ENCODE assay signal across 7 cellular contexts in genomic region chr7:81447351-81447952, GRCh38.
DNase-seq lines count a peak whose midpoint lies in the region; ATAC-seq and TF ChIP-seq lines count a peak whose summit lies in the region.

No MANE protein-coding gene starts in this region.

- H4K91ac ChIP-seq in mesenchymal stem cell (ENCODE audit: low read length), result no peak overlapping the region

- H3K27ac ChIP-seq in mesenchymal stem cell (ENCODE audit: low read length, poor library complexity, severe bottlenecking), result no peak overlapping the region

- H3K27me3 ChIP-seq in mesenchymal stem cell (ENCODE audit: control insufficient read depth in 1 of 2, insufficient read depth in 1 of 2, low read length in 2 of 2), result no peaks in the 10 kb centered on the region

- H3K4me1 ChIP-seq in mesenchymal stem cell (ENCODE audit: control insufficient read depth, insufficient read depth, low read depth, low read length), result no peaks in the 10 kb centered on the region

- no peaks in the 10 kb centered on the region for H3K79me1 ChIP-seq in mesenchymal stem cell (replicated peaks; ENCODE audit: low read length, poor library complexity, severe bottlenecking)

- H3K4ac ChIP-seq in mesenchymal stem cell (ENCODE audit: low read depth in 1 of 2, low read length in 2 of 2), result no peak overlapping the region

- intact Hi-C loops in posterior vena cava (cut with DNase I), result no loop called here

- no peaks in the 10 kb centered on the region for H3K9me3 ChIP-seq in mesenchymal stem cell (ENCODE audit: control insufficient read depth, low read length)

- H3K36me3 ChIP-seq in mesenchymal stem cell (ENCODE audit: control insufficient read depth in 1 of 2, insufficient read depth in 2 of 2, low read depth in 1 of 2, low read length in 2 of 2), result no peaks in the 10 kb centered on the region

- no peak overlapping the region for H3K4me3 ChIP-seq in mesenchymal stem cell (ENCODE audit: insufficient read depth in 1 of 2, low read depth in 1 of 2, low read length in 2 of 2)

- DNase-seq in H4 (ENCODE audit: low spot score), result peak; percentile 83
- peak; percentile 17 for DNase-seq in NCI-H2227 treated with DMSO at 0.1 percent for 48 hours (lab: John Stamatoyannopoulos, UW)
- peak; percentile 12 for DNase-seq in brain pericyte (ENCODE audit: low read depth, low spot score)
- peak; percentile 51 for DNase-seq in mesenchymal stem cell
- DNase-seq in GM10266 (ENCODE audit: extremely low spot score), result no peak
- DNase-seq in posterior vena cava (ENCODE audit: low spot score), result no peak

- no peak overlapping the region for H2AK5ac ChIP-seq in mesenchymal stem cell (ENCODE audit: low read length, severe bottlenecking)

- H2BK12ac ChIP-seq in mesenchymal stem cell (ENCODE audit: low read length in 2 of 2), result no peak overlapping the region

- WGBS in mesenchymal stem cell, result 8% methylated on average over 2 of the region's 4 CpGs

- H3K18ac ChIP-seq in mesenchymal stem cell (ENCODE audit: low read depth in 1 of 2, low read length in 2 of 2), result no peak overlapping the region

- H2BK15ac ChIP-seq in mesenchymal stem cell (ENCODE audit: low read depth, poor library complexity, severe bottlenecking), result no peak overlapping the region

- no peak overlapping the region for H4K8ac ChIP-seq in mesenchymal stem cell (ENCODE audit: low read length)

- no peak for TF ChIP-seq CTCF in GM10266 (IDR thresholded peaks at IDR 0.05; ENCODE audit: control insufficient read depth, insufficient read depth, low read depth, missing control alignments)

- ATAC-seq in GM18907 (IDR thresholded peaks at IDR 0.05; ENCODE audit: unreplicated experiment), result no peak

- H2BK120ac ChIP-seq in mesenchymal stem cell (ENCODE audit: low read depth, low read length), result no peak overlapping the region

- H3K14ac ChIP-seq in mesenchymal stem cell (ENCODE audit: low read length in 2 of 2), result no peak overlapping the region

- no peak overlapping the region for H2AFZ ChIP-seq in mesenchymal stem cell (ENCODE audit: low read depth, low read length)

- H3K23ac ChIP-seq in mesenchymal stem cell (ENCODE audit: low read length in 2 of 2), result no peak overlapping the region

- H3K4me2 ChIP-seq in mesenchymal stem cell (ENCODE audit: low read length, poor library complexity, severe bottlenecking), result no peak overlapping the region

- no peak overlapping the region for H2BK5ac ChIP-seq in mesenchymal stem cell (ENCODE audit: low read depth, low read length, poor library complexity, severe bottlenecking)

- H3K9ac ChIP-seq in mesenchymal stem cell (ENCODE audit: low read length), result peak overlapping the region; percentile 1

Comparison
In these comparisons a context has a peak if more than half of its experiments do, and no peak if none do; other contexts are left out.
1. DNase-seq: peak in H4 (single experiment), NCI-H2227 treated with DMSO at 0.1 percent for 48 hours (single experiment), brain pericyte (single experiment) and mesenchymal stem cell (single experiment); none in GM10266 (single experiment) and posterior vena cava (single experiment).